1 cellular context compared by ENCODE assay signal in the genomic region with DNA sequence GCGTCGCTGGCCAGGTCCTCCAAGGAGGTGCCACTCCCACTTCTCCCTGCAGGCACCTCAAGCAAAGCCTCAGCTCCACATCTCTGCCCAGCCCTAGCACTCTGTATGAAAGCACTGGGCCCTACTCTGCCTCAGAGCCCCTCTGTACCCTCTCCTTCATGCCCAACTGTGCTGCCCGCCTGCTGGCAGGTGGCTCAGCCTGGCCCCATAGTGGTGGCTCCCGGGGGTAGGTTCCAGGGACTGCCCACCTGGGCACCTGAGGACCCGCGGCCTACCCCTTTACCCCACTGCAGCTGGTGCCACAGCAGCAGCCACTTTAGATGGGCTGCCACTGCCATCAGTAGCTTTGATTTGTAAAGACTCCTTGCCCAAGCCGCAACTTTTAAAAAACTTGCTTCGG.
TF ChIP-seq lines count a peak whose summit lies in the region.

No MANE protein-coding gene starts in this region.

TF ChIP-seq in H1, 55 proteins besides CTCF, POLR2A, EP300 and RAD21 (continued from another document):
- TF ChIP-seq EGR1 (IDR thresholded peaks at IDR 0.05; ENCODE audit: borderline replicate concordance, low read depth, low read length), result no peak
- TF ChIP-seq CHD1 (IDR thresholded peaks at IDR 0.05; ENCODE audit: low read depth, low read length), result no peak
- no peak for TF ChIP-seq HDAC6 (IDR thresholded peaks at IDR 0.05; ENCODE audit: low read depth, low read length)
- no peak for TF ChIP-seq SP2 (IDR thresholded peaks at IDR 0.05; ENCODE audit: low read length)
- TF ChIP-seq, protein P1, sequence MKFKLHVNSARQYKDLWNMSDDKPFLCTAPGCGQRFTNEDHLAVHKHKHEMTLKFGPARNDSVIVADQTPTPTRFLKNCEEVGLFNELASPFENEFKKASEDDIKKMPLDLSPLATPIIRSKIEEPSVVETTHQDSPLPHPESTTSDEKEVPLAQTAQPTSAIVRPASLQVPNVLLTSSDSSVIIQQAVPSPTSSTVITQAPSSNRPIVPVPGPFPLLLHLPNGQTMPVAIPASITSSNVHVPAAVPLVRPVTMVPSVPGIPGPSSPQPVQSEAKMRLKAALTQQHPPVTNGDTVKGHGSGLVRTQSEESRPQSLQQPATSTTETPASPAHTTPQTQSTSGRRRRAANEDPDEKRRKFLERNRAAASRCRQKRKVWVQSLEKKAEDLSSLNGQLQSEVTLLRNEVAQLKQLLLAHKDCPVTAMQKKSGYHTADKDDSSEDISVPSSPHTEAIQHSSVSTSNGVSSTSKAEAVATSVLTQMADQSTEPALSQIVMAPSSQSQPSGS (IDR thresholded peaks at IDR 0.05; ENCODE audit: low read length), result no peak
- TF ChIP-seq KDM5A (IDR thresholded peaks at IDR 0.05; ENCODE audit: low read length), result no peak
- no peak for TF ChIP-seq CBX5 (IDR thresholded peaks at IDR 0.05; ENCODE audit: low read depth, low read length)
- no peak for TF ChIP-seq SIN3A (conservative IDR thresholded peaks at IDR 0.05 in 1 of 2, IDR thresholded peaks at IDR 0.05 in 1 of 2; ENCODE audit: low read depth in 1 of 2, low read length in 2 of 2)
- TF ChIP-seq JUND (IDR thresholded peaks at IDR 0.05; ENCODE audit: low read length), result no peak
- TF ChIP-seq TEAD4 (IDR thresholded peaks at IDR 0.05; ENCODE audit: low read depth, low read length), result no peak
- TF ChIP-seq NANOG (IDR thresholded peaks at IDR 0.05; ENCODE audit: insufficient read depth, low read depth, low read length, poor library complexity, severe bottlenecking), result no peak
- TF ChIP-seq POLR2AphosphoS5 (IDR thresholded peaks at IDR 0.05; ENCODE audit: low read depth, low read length), result no peak
- TF ChIP-seq, protein P2, sequence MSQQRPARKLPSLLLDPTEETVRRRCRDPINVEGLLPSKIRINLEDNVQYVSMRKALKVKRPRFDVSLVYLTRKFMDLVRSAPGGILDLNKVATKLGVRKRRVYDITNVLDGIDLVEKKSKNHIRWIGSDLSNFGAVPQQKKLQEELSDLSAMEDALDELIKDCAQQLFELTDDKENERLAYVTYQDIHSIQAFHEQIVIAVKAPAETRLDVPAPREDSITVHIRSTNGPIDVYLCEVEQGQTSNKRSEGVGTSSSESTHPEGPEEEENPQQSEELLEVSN (IDR thresholded peaks at IDR 0.05), result no peak
